ENCODE assay signal across 8 cellular contexts in the genomic region with DNA sequence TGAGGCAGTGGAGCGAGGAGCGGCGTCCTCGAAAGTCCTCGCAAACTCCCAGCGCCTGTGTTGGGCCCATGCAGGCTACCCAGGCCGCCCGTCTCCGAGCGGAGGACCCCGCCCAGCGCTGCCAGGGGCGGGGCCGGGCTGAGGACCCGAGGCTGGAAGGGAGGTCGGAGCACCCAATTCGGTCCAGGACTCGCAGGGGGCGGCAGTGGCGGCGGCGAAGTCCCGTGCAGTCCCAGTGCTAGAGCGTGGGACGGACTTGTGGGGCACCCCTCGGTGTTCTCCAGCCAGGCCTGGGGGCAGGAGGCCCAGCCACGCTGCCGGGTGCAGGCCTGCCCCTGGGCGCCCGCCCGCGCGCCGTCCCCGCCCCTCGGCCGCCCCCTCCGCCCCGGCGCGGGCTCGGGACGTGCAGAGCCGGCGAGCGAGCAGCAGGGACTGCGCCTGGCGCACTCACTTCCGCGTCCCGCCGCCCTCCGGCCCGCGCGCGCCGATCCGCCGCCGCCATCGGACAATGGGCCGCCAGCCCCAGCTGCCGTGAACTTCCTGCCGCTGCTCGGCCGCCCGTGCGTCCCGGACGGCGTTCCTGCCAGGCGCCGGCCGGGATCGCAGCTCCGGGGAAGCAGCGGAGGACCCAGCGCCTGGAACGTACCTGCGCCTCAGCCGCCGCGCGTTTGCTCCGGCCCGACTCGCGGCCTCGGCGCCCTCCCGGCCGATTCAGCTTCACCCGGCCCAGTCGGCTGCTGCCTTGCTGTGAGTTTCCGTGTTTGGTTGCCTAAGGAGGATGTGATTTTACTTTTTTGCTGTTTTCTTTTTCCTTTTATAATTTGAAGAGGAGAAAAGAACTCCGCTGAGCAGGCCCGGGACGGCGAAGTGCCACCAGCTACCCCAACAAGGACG. TPM values are rescaled to one million over a fixed set of nuclear protein-coding genes. Genes with fewer than 3 reads are reported as not detected.
DNase-seq lines count a peak whose midpoint lies in the region; ATAC-seq and TF ChIP-seq lines count a peak whose summit lies in the region.

No MANE protein-coding gene starts in this region.

- peak overlapping the region; percentile 58 for H3K4me3 ChIP-seq in cardiac muscle cell
- H3K4me3 ChIP-seq in urinary bladder (ENCODE audit: low read depth, low read length): peak overlapping the region; percentile 71

- H3K27me3 ChIP-seq in cardiac muscle cell: no peaks in the 10 kb centered on the region

- peaks cover 6 to 18% of the 10 kb centered on the region in 2 donors for H3K36me3 Mint-ChIP-seq in activated naive CD4-positive, alpha-beta T cell treated with anti-CD3 and anti-CD28 coated beads, Interleukin-2, amount 50 U/mL, for 72 hours

- DNase-seq in DMS53 treated with DMSO at 0.1 percent for 48 hours (lab: John Stamatoyannopoulos, UW; ENCODE audit: unreplicated experiment) (peak; percentile 30), HuH-7.5 (ENCODE audit: low spot score) (peak; percentile 85), cardiac muscle cell (ENCODE audit: low read depth in 1 of 2, low spot score in 1 of 2) (peak; percentile 77 to 83), posterior vena cava (ENCODE audit: low spot score) (peak; percentile 92)
- peak; percentile 75 to 79 for DNase-seq in activated naive CD4-positive, alpha-beta T cell treated with anti-CD3 and anti-CD28 coated beads, Interleukin-2, amount 50 U/mL, for 72 hours (ENCODE audit: low spot score in 2 of 2)

- WGBS in urinary bladder: under 1% methylated on average over 101 of the region's 101 CpGs

- intact Hi-C loops in posterior vena cava (cut with DNase I): loop anchor here (2.0 to 10.0 kb wide), 3 partner anchors 59 to 79 kb away; no protein-coding TSS in a partner anchor

- H3K36me3 ChIP-seq in cardiac muscle cell (no peaks in the 10 kb centered on the region), urinary bladder (ENCODE audit: insufficient read depth) (no peaks in the 10 kb centered on the region)

- peak overlapping the region; percentile 53 for H3K27ac ChIP-seq in cardiac muscle cell
- H3K27ac ChIP-seq in urinary bladder (ENCODE audit: low read depth): peak overlapping the region; percentile 78

- H3K9me3 ChIP-seq in cardiac muscle cell (ENCODE audit: low read depth): no peaks in the 10 kb centered on the region

- peak; percentile 44 for ATAC-seq in GM21447 (IDR thresholded peaks at IDR 0.05; ENCODE audit: unreplicated experiment)
- ATAC-seq in SK-N-SH treated with all-trans-retinoic acid at 6 μM for 48 hours: peak; percentile 83
- peak; percentile 78 to 85 for ATAC-seq in activated naive CD4-positive, alpha-beta T cell treated with anti-CD3 and anti-CD28 coated beads, Interleukin-2, amount 50 U/mL, for 72 hours

- H3K4me1 ChIP-seq in cardiac muscle cell (ENCODE audit: low read depth) (peaks cover 17% of the 10 kb centered on the region), urinary bladder (ENCODE audit: insufficient read depth) (peaks cover 3% of the 10 kb centered on the region)

- H3K27ac Mint-ChIP-seq in activated naive CD4-positive, alpha-beta T cell treated with anti-CD3 and anti-CD28 coated beads, Interleukin-2, amount 50 U/mL, for 72 hours: peak overlapping the region; percentile 79 to 84

- no peaks in the 10 kb centered on the region for H3K9me3 Mint-ChIP-seq in activated naive CD4-positive, alpha-beta T cell treated with anti-CD3 and anti-CD28 coated beads, Interleukin-2, amount 50 U/mL, for 72 hours

- TF ChIP-seq CTCF in cardiac muscle cell (IDR thresholded peaks at IDR 0.05; ENCODE audit: low read depth, low read length): no peak

TF ChIP-seq in SK-N-SH treated with all-trans-retinoic acid at 6 μM for 48 hours, 23 proteins besides CTCF, POLR2A, EP300 and RAD21 (continues in another document):
- TF ChIP-seq PATZ1 (CRISPR knock-in tag; IDR thresholded peaks at IDR 0.05; ENCODE audit: borderline replicate concordance) (no peak), PPARA (CRISPR knock-in tag; IDR thresholded peaks at IDR 0.05; ENCODE audit: borderline replicate concordance) (no peak), OSR1 (CRISPR knock-in tag; IDR thresholded peaks at IDR 0.05) (no peak), ZNF70 (CRISPR knock-in tag; IDR thresholded peaks at IDR 0.05) (no peak), ARNTL (CRISPR knock-in tag; IDR thresholded peaks at IDR 0.05; ENCODE audit: borderline replicate concordance, low read depth) (no peak), RARB (CRISPR knock-in tag; IDR thresholded peaks at IDR 0.05) (no peak), ZNF8 (CRISPR knock-in tag; IDR thresholded peaks at IDR 0.05) (no peak), SNAI2 (CRISPR knock-in tag; IDR thresholded peaks at IDR 0.05) (no peak), ZC3H10 (CRISPR knock-in tag; IDR thresholded peaks at IDR 0.05) (no peak), CSDC2 (CRISPR knock-in tag; IDR thresholded peaks at IDR 0.05) (no peak), ISL1 (CRISPR knock-in tag; IDR thresholded peaks at IDR 0.05) (no peak), ZFP3 (CRISPR knock-in tag; IDR thresholded peaks at IDR 0.05) (no peak), ESRRG (CRISPR knock-in tag; IDR thresholded peaks at IDR 0.05) (no peak), ZFP30 (CRISPR knock-in tag; IDR thresholded peaks at IDR 0.05) (no peak)
- TF ChIP-seq, protein P1, sequence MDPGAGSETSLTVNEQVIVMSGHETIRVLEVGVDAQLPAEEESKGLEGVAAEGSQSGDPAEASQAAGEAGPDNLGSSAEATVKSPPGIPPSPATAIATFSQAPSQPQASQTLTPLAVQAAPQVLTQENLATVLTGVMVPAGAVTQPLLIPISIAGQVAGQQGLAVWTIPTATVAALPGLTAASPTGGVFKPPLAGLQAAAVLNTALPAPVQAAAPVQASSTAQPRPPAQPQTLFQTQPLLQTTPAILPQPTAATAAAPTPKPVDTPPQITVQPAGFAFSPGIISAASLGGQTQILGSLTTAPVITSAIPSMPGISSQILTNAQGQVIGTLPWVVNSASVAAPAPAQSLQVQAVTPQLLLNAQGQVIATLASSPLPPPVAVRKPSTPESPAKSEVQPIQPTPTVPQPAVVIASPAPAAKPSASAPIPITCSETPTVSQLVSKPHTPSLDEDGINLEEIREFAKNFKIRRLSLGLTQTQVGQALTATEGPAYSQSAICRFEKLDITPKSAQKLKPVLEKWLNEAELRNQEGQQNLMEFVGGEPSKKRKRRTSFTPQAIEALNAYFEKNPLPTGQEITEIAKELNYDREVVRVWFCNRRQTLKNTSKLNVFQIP (CRISPR knock-in tag; IDR thresholded peaks at IDR 0.05; ENCODE audit: borderline replicate concordance, low read depth): no peak
- TF ChIP-seq, protein P2, sequence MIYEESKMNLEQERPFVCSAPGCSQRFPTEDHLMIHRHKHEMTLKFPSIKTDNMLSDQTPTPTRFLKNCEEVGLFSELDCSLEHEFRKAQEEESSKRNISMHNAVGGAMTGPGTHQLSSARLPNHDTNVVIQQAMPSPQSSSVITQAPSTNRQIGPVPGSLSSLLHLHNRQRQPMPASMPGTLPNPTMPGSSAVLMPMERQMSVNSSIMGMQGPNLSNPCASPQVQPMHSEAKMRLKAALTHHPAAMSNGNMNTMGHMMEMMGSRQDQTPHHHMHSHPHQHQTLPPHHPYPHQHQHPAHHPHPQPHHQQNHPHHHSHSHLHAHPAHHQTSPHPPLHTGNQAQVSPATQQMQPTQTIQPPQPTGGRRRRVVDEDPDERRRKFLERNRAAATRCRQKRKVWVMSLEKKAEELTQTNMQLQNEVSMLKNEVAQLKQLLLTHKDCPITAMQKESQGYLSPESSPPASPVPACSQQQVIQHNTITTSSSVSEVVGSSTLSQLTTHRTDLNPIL (CRISPR knock-in tag; IDR thresholded peaks at IDR 0.05; ENCODE audit: low read depth): no peak
- TF ChIP-seq, protein P3, sequence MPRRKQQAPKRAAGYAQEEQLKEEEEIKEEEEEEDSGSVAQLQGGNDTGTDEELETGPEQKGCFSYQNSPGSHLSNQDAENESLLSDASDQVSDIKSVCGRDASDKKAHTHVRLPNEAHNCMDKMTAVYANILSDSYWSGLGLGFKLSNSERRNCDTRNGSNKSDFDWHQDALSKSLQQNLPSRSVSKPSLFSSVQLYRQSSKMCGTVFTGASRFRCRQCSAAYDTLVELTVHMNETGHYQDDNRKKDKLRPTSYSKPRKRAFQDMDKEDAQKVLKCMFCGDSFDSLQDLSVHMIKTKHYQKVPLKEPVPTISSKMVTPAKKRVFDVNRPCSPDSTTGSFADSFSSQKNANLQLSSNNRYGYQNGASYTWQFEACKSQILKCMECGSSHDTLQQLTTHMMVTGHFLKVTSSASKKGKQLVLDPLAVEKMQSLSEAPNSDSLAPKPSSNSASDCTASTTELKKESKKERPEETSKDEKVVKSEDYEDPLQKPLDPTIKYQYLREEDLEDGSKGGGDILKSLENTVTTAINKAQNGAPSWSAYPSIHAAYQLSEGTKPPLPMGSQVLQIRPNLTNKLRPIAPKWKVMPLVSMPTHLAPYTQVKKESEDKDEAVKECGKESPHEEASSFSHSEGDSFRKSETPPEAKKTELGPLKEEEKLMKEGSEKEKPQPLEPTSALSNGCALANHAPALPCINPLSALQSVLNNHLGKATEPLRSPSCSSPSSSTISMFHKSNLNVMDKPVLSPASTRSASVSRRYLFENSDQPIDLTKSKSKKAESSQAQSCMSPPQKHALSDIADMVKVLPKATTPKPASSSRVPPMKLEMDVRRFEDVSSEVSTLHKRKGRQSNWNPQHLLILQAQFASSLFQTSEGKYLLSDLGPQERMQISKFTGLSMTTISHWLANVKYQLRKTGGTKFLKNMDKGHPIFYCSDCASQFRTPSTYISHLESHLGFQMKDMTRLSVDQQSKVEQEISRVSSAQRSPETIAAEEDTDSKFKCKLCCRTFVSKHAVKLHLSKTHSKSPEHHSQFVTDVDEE (CRISPR knock-in tag; IDR thresholded peaks at IDR 0.05): no peak

RNA-seq across cellular contexts. Expression of gene LIMD1, which starts 0.6 kb away (rescaled TPM):
- 10 to 100 TPM; 14.9 to 39.6 TPM for total RNA-seq in activated naive CD4-positive, alpha-beta T cell treated with anti-CD3 and anti-CD28 coated beads, Interleukin-2, amount 50 U/mL, for 72 hours
- 24.6 and 44.0 TPM in 2 replicates for total RNA-seq in cardiac muscle cell
- polyA plus RNA-seq in cardiac muscle cell: 19.4 and 30.3 TPM in 2 replicates
- 10 to 100 TPM; 28.9 to 33.5 TPM for total RNA-seq in posterior vena cava
- 20.6 TPM for total RNA-seq in urinary bladder
- 6.4 TPM for polyA plus RNA-seq in urinary bladder

Comparison
In these comparisons a context has a peak if more than half of its experiments do, and no peak if none do; other contexts are left out.
1. Peak in every context shown above with its lines: DNase-seq, ATAC-seq, H3K4me3 ChIP-seq and H3K27ac ChIP-seq.
2. DNase-seq: peak in every context shown above with its lines; median percentile 92 in posterior vena cava; 85 in HuH-7.5; 80 in cardiac muscle cell; 77 in activated naive CD4-positive, alpha-beta T cell treated with anti-CD3 and anti-CD28 coated beads, Interleukin-2, amount 50 U/mL, for 72 hours; 30 in DMS53 treated with DMSO at 0.1 percent for 48 hours.